In the genomic region with DNA sequence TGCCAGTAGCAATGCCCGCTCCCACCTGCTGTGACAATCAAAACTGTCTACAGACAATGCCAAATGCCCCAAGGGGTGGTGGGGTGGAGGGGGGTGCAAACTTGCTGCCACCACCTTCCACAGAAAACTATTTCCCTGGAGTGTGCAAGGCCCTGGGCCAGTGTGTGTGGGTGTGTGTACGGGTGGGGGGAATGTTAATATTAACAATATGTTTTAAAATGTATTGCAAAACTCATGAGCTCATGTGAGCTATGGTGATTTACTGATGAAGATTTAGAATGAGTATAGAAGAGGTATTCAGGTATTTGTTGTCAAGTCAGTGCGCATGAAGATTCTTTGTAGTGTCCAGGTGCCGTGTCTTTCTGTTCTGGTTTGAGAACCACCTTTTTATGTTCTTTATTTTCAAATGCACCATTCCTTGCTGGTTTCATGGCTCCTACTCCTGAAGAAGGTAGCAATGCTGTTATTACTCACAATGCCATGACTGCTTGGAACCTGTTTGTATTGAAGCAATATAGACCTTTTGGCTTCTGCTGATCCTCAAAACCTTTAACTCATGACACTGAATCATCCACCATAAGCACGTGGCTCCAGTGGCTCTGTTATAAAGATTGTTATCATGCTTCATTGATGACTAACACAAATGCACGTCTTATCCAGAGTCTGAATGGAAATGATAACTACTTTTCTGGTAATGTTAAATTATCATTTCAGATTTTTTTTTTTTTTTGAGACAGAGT, we compare ENCODE assay signal across 13 cellular contexts. TPM values are rescaled to one million over a fixed set of nuclear protein-coding genes. Genes with fewer than 3 reads are reported as not detected.
DNase-seq lines count a peak whose midpoint lies in the region; ATAC-seq and TF ChIP-seq lines count a peak whose summit lies in the region.
"Had no signal": no experiment of that assay in that cellular context is flagged by ENCODE, and none has a peak within 500 bp of the region (broad histone marks: within the 10 kb centered on the region; RNA-seq: fewer than 3 reads in every experiment).

No MANE protein-coding gene starts in this region.

- ATAC-seq in HG02970 (IDR thresholded peaks at IDR 0.05; ENCODE audit: low FRiP score, unreplicated experiment): no peak
- ATAC-seq: left cardiac atrium had no signal

- TF ChIP-seq CTCF in GM13976 (IDR thresholded peaks at IDR 0.05; ENCODE audit: borderline replicate concordance, control extremely low read depth, extremely low read depth, insufficient read depth, missing control alignments): no peak

- in situ Hi-C loops in GM13976 (cut with MboI; ENCODE audit: low sequenced_read_pairs, unreplicated experiment): loop anchor here (25.0 kb wide), 1 partner anchor 373 kb away; no protein-coding TSS in a partner anchor

- DNase-seq in ELR (ENCODE audit: low read depth) (peak; percentile 94), NCI-H69 (lab: John Stamatoyannopoulos, UW) (peak; percentile 32), dermis blood vessel endothelial cell (peak; percentile 55), myocyte (ENCODE audit: low read depth) (peak; percentile 57), inferior parietal cortex (ENCODE audit: extremely low spot score) (no peak), GM13976 (ENCODE audit: low spot score) (no peak)
- no peak for DNase-seq in activated effector memory CD4-positive, alpha-beta T cell treated with Interleukin-2 at 50 U/mL for 16 hours
- DNase-seq: DMS79, left cardiac atrium, ovary, SHP77 treated with DMSO at 0.1 percent for 48 hours, testis had no signal

RNA-seq across cellular contexts. Expression of gene AQP11, which starts 29.9 kb away (rescaled TPM):
- total RNA-seq in dermis blood vessel endothelial cell: 0.42 and 0.68 TPM in 2 replicates
- total RNA-seq in myocyte: 2.9 and 3.7 TPM in 2 replicates
- 2.5 TPM for polyA plus RNA-seq in myocyte (2012)

Comparison
In these comparisons a context has a peak if more than half of its experiments do, and no peak if none do; other contexts are left out.
1. DNase-seq: peak in ELR (single experiment), NCI-H69 (single experiment), dermis blood vessel endothelial cell (single experiment) and myocyte (single experiment); none in inferior parietal cortex (single experiment), GM13976 (single experiment) and activated effector memory CD4-positive, alpha-beta T cell treated with Interleukin-2 at 50 U/mL for 16 hours (single experiment).